Comparison of ENCODE assay signal across 8 cellular contexts in the genomic region with DNA sequence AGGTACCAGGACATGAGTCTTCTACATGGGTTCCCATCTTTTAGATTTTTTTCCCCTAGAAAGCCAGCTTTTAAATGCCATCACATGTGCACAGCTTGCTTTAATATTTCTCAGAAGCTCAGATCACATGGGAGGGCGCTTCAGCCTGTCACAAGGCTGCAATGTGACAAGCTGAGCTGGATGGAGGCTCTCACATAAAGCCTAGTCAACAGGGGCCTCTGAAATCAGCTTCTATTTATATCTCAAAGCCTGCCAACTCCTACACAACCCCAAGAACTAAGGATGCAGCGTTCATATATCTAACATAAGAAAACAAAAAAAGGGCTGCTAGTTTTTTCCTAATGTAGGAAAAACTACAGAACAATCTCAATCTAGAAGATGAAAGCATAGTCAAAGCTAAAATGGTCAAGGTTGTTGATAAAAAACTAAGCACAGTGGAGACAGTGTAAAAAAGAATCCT. TPM values are rescaled to one million over a fixed set of nuclear protein-coding genes. Genes with fewer than 3 reads are reported as not detected.
DNase-seq lines count a peak whose midpoint lies in the region; ATAC-seq and TF ChIP-seq lines count a peak whose summit lies in the region.

No MANE protein-coding gene starts in this region.

- H3K36me3 ChIP-seq in endodermal cell (ENCODE audit: control insufficient read depth, insufficient read depth, low read length) (peaks cover 52% of the 10 kb centered on the region), mesenchymal stem cell (ENCODE audit: control insufficient read depth in 1 of 2, insufficient read depth in 2 of 2, low read depth in 1 of 2, low read length in 2 of 2) (peaks cover 0 to 48% of the 10 kb centered on the region in 2 experiments)

- H3K4ac ChIP-seq in mesenchymal stem cell (ENCODE audit: low read depth in 1 of 2, low read length in 2 of 2), result no peak overlapping the region

- H3K18ac ChIP-seq in mesenchymal stem cell (ENCODE audit: low read depth in 1 of 2, low read length in 2 of 2), result no peak overlapping the region

- H3K4me1 Mint-ChIP-seq in activated CD4-positive, alpha-beta memory T cell treated with anti-CD3 and anti-CD28 coated beads, Interleukin-2, amount 10 ng/mL, durations not matched to agents 7 days and 5 days, result peaks cover 61% of the 10 kb centered on the region
- H3K4me1 Mint-ChIP-seq in endodermal cell, result peaks cover 47% of the 10 kb centered on the region

- no peak overlapping the region for H2AFZ ChIP-seq in mesenchymal stem cell (ENCODE audit: low read depth, low read length)

- H3K27ac ChIP-seq in endodermal cell (ENCODE audit: low read depth, low read length) (no peak overlapping the region), mesenchymal stem cell (ENCODE audit: low read length, poor library complexity, severe bottlenecking) (peak overlapping the region; percentile 50)

- 16 to 50% methylated on average over 1 to 2 of the region's 2 CpGs for WGBS in endodermal cell (ENCODE audit: insufficient coverage in 1 of 2, insufficient read length in 1 of 2), 2 experiments
- 5% methylated on average over 1 of the region's 2 CpGs for WGBS in mesenchymal stem cell

- DNase-seq in NCI-H1436 (lab: John Stamatoyannopoulos, UW) (peak; percentile 25), NCI-H1436 treated with DMSO at 0.1 percent for 48 hours (lab: John Stamatoyannopoulos, UW) (no peak), NCI-H2029 (lab: John Stamatoyannopoulos, UW) (peak; percentile 35), endodermal cell (peak; percentile 57), mesenchymal stem cell (peak; percentile 90)
- peak; percentile 65 for DNase-seq in activated CD4-positive, alpha-beta memory T cell treated with anti-CD3 and anti-CD28 coated beads, Interleukin-2, amount 10 ng/mL, durations not matched to agents 7 days and 5 days
- DNase-seq in stimulated activated CD8-positive, alpha-beta memory T cell treated with anti-CD3 and anti-CD28 coated beads, Interleukin-15, amount 100 ng/mL, for 1 hour (ENCODE audit: low read depth), result peak; percentile 5

- H3K27me3 ChIP-seq in endodermal cell (ENCODE audit: control insufficient read depth, insufficient read depth, low read length, poor library complexity, severe bottlenecking), result no peaks in the 10 kb centered on the region
- no peaks in the 10 kb centered on the region for H3K27me3 ChIP-seq in mesenchymal stem cell (ENCODE audit: control insufficient read depth in 1 of 2, insufficient read depth in 1 of 2, low read length in 2 of 2)

- no peak overlapping the region for H2BK12ac ChIP-seq in mesenchymal stem cell (ENCODE audit: low read length in 2 of 2)

- H3K4me3 ChIP-seq in endodermal cell (ENCODE audit: low read length) (peak overlapping the region; percentile 100), mesenchymal stem cell (ENCODE audit: insufficient read depth in 1 of 2, low read depth in 1 of 2, low read length in 2 of 2) (peak overlapping the region; percentile 24 to 89)

- H3K36me3 Mint-ChIP-seq in activated CD4-positive, alpha-beta memory T cell treated with anti-CD3 and anti-CD28 coated beads, Interleukin-2, amount 10 ng/mL, durations not matched to agents 7 days and 5 days (ENCODE audit: low read depth), result peaks cover 55% of the 10 kb centered on the region
- peaks cover 49% of the 10 kb centered on the region for H3K36me3 Mint-ChIP-seq in endodermal cell (ENCODE audit: low read depth)

- no peak overlapping the region for H2BK120ac ChIP-seq in mesenchymal stem cell (ENCODE audit: low read depth, low read length)

- peak overlapping the region; percentile 87 for H3K4me3 Mint-ChIP-seq in activated CD4-positive, alpha-beta memory T cell treated with anti-CD3 and anti-CD28 coated beads, Interleukin-2, amount 10 ng/mL, durations not matched to agents 7 days and 5 days
- H3K4me3 Mint-ChIP-seq in endodermal cell, result peak overlapping the region; percentile 89

- H3K4me2 ChIP-seq in mesenchymal stem cell (ENCODE audit: low read length, poor library complexity, severe bottlenecking), result peak overlapping the region; percentile 77

- no peak overlapping the region for H3K23ac ChIP-seq in mesenchymal stem cell (ENCODE audit: low read length in 2 of 2)

- TF ChIP-seq CTCF in endodermal cell (conservative IDR thresholded peaks at IDR 0.05), result no peak

- H4K8ac ChIP-seq in mesenchymal stem cell (ENCODE audit: low read length), result no peak overlapping the region

- H3K79me1 ChIP-seq in mesenchymal stem cell (replicated peaks; ENCODE audit: low read length, poor library complexity, severe bottlenecking), result no peaks in the 10 kb centered on the region

- H2AK5ac ChIP-seq in mesenchymal stem cell (ENCODE audit: low read length, severe bottlenecking), result no peak overlapping the region

- H3K27ac Mint-ChIP-seq in activated CD4-positive, alpha-beta memory T cell treated with anti-CD3 and anti-CD28 coated beads, Interleukin-2, amount 10 ng/mL, durations not matched to agents 7 days and 5 days, result peak overlapping the region; percentile 83
- H3K27ac Mint-ChIP-seq in endodermal cell, result peak overlapping the region; percentile 99

- no peaks in the 10 kb centered on the region for H3K9me3 Mint-ChIP-seq in activated CD4-positive, alpha-beta memory T cell treated with anti-CD3 and anti-CD28 coated beads, Interleukin-2, amount 10 ng/mL, durations not matched to agents 7 days and 5 days
- H3K9me3 Mint-ChIP-seq in endodermal cell, result no peaks in the 10 kb centered on the region

- no peak overlapping the region for H2BK5ac ChIP-seq in mesenchymal stem cell (ENCODE audit: low read depth, low read length, poor library complexity, severe bottlenecking)

- POLR2A ChIA-PET in activated CD4-positive, alpha-beta memory T cell treated with anti-CD3 and anti-CD28 coated beads, Interleukin-2, amount 10 ng/mL, durations not matched to agents 7 days and 5 days (lab: Charles Lee), result interaction anchor here (0.9 to 2.3 kb wide), 10 partner anchors 12 to 790 kb away, joined by 3 to 17 read pairs (median 3); no protein-coding TSS in a partner anchor

- no peak overlapping the region for H4K91ac ChIP-seq in mesenchymal stem cell (ENCODE audit: low read length)

- H2BK15ac ChIP-seq in mesenchymal stem cell (ENCODE audit: low read depth, poor library complexity, severe bottlenecking), result no peak overlapping the region

- H3K9me3 ChIP-seq in endodermal cell (ENCODE audit: control insufficient read depth, low read length) (no peaks in the 10 kb centered on the region), mesenchymal stem cell (ENCODE audit: control insufficient read depth, low read length) (no peaks in the 10 kb centered on the region)

- H3K27me3 Mint-ChIP-seq in activated CD4-positive, alpha-beta memory T cell treated with anti-CD3 and anti-CD28 coated beads, Interleukin-2, amount 10 ng/mL, durations not matched to agents 7 days and 5 days, result no peaks in the 10 kb centered on the region
- H3K27me3 Mint-ChIP-seq in endodermal cell (ENCODE audit: insufficient read depth), result no peaks in the 10 kb centered on the region

- peaks cover 20% of the 10 kb centered on the region for H3K4me1 ChIP-seq in endodermal cell (ENCODE audit: control insufficient read depth, insufficient read depth, low read length)
- no peaks in the 10 kb centered on the region for H3K4me1 ChIP-seq in mesenchymal stem cell (ENCODE audit: control insufficient read depth, insufficient read depth, low read depth, low read length)

- H3K9ac ChIP-seq in endodermal cell (ENCODE audit: extremely low read depth, low read length, poor library complexity, severe bottlenecking) (peak overlapping the region; percentile 98), mesenchymal stem cell (ENCODE audit: low read length) (peak overlapping the region; percentile 97)

- CTCF ChIA-PET in activated CD4-positive, alpha-beta memory T cell treated with anti-CD3 and anti-CD28 coated beads, Interleukin-2, amount 10 ng/mL, durations not matched to agents 7 days and 5 days (lab: Charles Lee), result interaction anchor here (0.9 to 2.6 kb wide), 9 partner anchors 70 to 451 kb away, joined by 3 to 12 read pairs (median 4); a partner anchor contains a TSS

- H3K14ac ChIP-seq in mesenchymal stem cell (ENCODE audit: low read length in 2 of 2), result no peak overlapping the region

- peak; percentile 26 for ATAC-seq in HG02588 (IDR thresholded peaks at IDR 0.05; ENCODE audit: unreplicated experiment)

RNA-seq across cellular contexts. Expression of a gene that starts 2.3 kb away (rescaled TPM):
- total RNA-seq in activated CD4-positive, alpha-beta memory T cell treated with anti-CD3 and anti-CD28 coated beads, Interleukin-2, amount 10 ng/mL, durations not matched to agents 7 days and 5 days, result 100 to 1,000 TPM; 101 to 103 TPM
- 100 to 1,000 TPM; 121 to 137 TPM for total RNA-seq in endodermal cell
- 192 TPM for polyA plus RNA-seq in endodermal cell (2013, experiment 1 of 2)
- polyA plus RNA-seq in endodermal cell (2013, experiment 2 of 2), result 169 TPM
- polyA plus RNA-seq in mesenchymal stem cell (2013, experiment 1 of 2), result 183 TPM
- 181 TPM for polyA plus RNA-seq in mesenchymal stem cell (2013, experiment 2 of 2)
